ENCODE assay signal across 30 cellular contexts in genomic region chr2:284896-285492, GRCh38. TPM values are rescaled to one million over a fixed set of nuclear protein-coding genes. Genes with fewer than 3 reads are reported as not detected.
DNase-seq lines count a peak whose midpoint lies in the region; ATAC-seq, FAIRE-seq and TF ChIP-seq lines count a peak whose summit lies in the region.
"Had no signal": no experiment of that assay in that cellular context is flagged by ENCODE, and none has a peak within 500 bp of the region (broad histone marks: within the 10 kb centered on the region; RNA-seq: fewer than 3 reads in every experiment).

No MANE protein-coding gene starts in this region.

- no peak overlapping the region for H3K4me2 ChIP-seq in HepG2 (ENCODE audit: low read depth, low read length)
- peak overlapping the region; percentile 35 for H3K4me2 ChIP-seq in astrocyte (ENCODE audit: low read length)
- H3K4me2 ChIP-seq: A549, BLaER1 had no signal

- peaks cover 3 to 16% of the 10 kb centered on the region in 2 experiments for H3K27me3 ChIP-seq in HepG2 (ENCODE audit: control insufficient read depth in 1 of 2, insufficient read depth in 2 of 2, low read length in 2 of 2)
- H3K27me3 ChIP-seq in right lobe of liver: peaks cover 0 to 8% of the 10 kb centered on the region in 2 donors
- peaks cover 8% of the 10 kb centered on the region for H3K27me3 ChIP-seq in astrocyte (ENCODE audit: insufficient read depth, low read length)
- peaks cover 0 to 7% of the 10 kb centered on the region in 2 donors for H3K27me3 ChIP-seq in small intestine (ENCODE audit: control insufficient read depth in 2 of 2, insufficient read depth in 2 of 2, low read length in 2 of 2)

- in situ Hi-C loops in HepG2 (cut with HindIII; ENCODE audit: extremely low pct_ligation_motif_present, low pct_unique_long_range_greater_than_20kb): loop anchor here (5.0 kb wide), 1 partner anchor 38 kb away; no protein-coding TSS in a partner anchor

- no peak for FAIRE-seq in HepG2 (lab: Jason Lieb, UNC)
- no peak for FAIRE-seq in astrocyte (lab: Jason Lieb, UNC)
- FAIRE-seq in small intestine (lab: Jason Lieb, UNC): no peak
- FAIRE-seq: A549, K562, keratinocyte had no signal

- H3K4me1 ChIP-seq in HepG2 (ENCODE audit: insufficient read depth, low read length) (peaks cover 10% of the 10 kb centered on the region), right lobe of liver (peaks cover 0 to 24% (median 3%) of the 10 kb centered on the region in 4 donors), astrocyte (ENCODE audit: insufficient read depth, low read length) (peaks cover 29% of the 10 kb centered on the region), small intestine (ENCODE audit: control insufficient read depth in 2 of 2, insufficient read depth in 1 of 2, low read depth in 1 of 2, low read length in 1 of 2) (peaks cover 2 to 3% of the 10 kb centered on the region in 2 donors)

- ATAC-seq in HepG2: no peak
- no peak for ATAC-seq in right lobe of liver
- ATAC-seq in left colon: peak; percentile 49
- ATAC-seq in GM21825 (IDR thresholded peaks at IDR 0.05; ENCODE audit: unreplicated experiment): no peak
- no peak for ATAC-seq in GM18909 (IDR thresholded peaks at IDR 0.05; ENCODE audit: poor library complexity, unreplicated experiment)
- ATAC-seq: A549; activated CD4-positive, alpha-beta T cell treated with anti-CD3 and anti-CD28 coated beads for 36 hours; gastrocnemius medialis; K562; stimulated activated naive CD8-positive, alpha-beta T cell treated with anti-CD3 and anti-CD28 coated beads, Interleukin-15, amount 100 ng/mL, for 72 hours; T-cell had no signal

- H2AFZ ChIP-seq in HepG2 (ENCODE audit: low read length) (no peak overlapping the region), astrocyte (ENCODE audit: low read depth, low read length) (no peak overlapping the region)

- DNase-seq in HepG2 (ENCODE audit: low spot score): no peak
- DNase-seq in right lobe of liver: no peak
- peak; percentile 30 for DNase-seq in astrocyte (ENCODE audit: low read depth)
- DNase-seq in left colon: no peak
- DNase-seq in small intestine: no peak
- DNase-seq in NCI-H2171 (lab: John Stamatoyannopoulos, UW): no peak
- DNase-seq: activated CD4-positive, alpha-beta T cell treated with anti-CD3 and anti-CD28 coated beads for 36 hours; activated T-cell treated with anti-CD3 and anti-CD28 coated beads, Interleukin-2, amount 50 U/mL, for 48 hours; Caco-2; effector CD8-positive, alpha-beta T cell; erythroblast; gastrocnemius medialis; hypothalamus; NCI-H146; NCI-H2171 treated with DMSO at 0.1 percent for 48 hours; NCI-H526 treated with DMSO at 0.1 percent for 48 hours; SIG-M5; stimulated activated CD4-positive, alpha-beta T cell treated with anti-CD3 and anti-CD28 coated beads, Interleukin-12 subunit alpha, Interleukin-12 subunit beta, amount 100 ng/mL, for 4 hours; stimulated activated naive CD8-positive, alpha-beta T cell treated with anti-CD3 and anti-CD28 coated beads, Interleukin-15, amount 100 ng/mL, for 72 hours; T-cell; transverse colon had no signal

- H3K36me3 Mint-ChIP-seq in astrocyte (ENCODE audit: low read depth, unreplicated experiment): peaks cover 9% of the 10 kb centered on the region

- no TSS peak for BruUV-seq in HepG2 (replicated peaks; lab: Mats Ljungman, UMichigan)

- no peak overlapping the region for H3K4me3 ChIP-seq in HepG2 (replicated peaks in 1 of 3; ENCODE audit: insufficient read depth in 1 of 3, low read depth in 2 of 3, low read length in 3 of 3)
- no peak overlapping the region for H3K4me3 ChIP-seq in right lobe of liver
- H3K4me3 ChIP-seq in astrocyte (ENCODE audit: insufficient read depth, low read depth, low read length): no peak overlapping the region
- no peak overlapping the region for H3K4me3 ChIP-seq in small intestine (ENCODE audit: low read depth in 1 of 2, low read length in 2 of 2)
- H3K4me3 ChIP-seq: A549, BLaER1, gastrocnemius medialis, K562, right atrium auricular region, transverse colon had no signal

- TF ChIP-seq POLR2A in HepG2 (IDR thresholded peaks at IDR 0.05; ENCODE audit: insufficient read depth in 1 of 2, low read depth in 2 of 2, low read length in 2 of 2) (0 out of 4 replicates have a peak, but pooled peaks of 1 of the 2 experiments have one; percentile 10), right lobe of liver (IDR thresholded peaks at IDR 0.05) (no peak)

- H3K27ac ChIP-seq in HepG2 (ENCODE audit: extremely low read length, insufficient read depth, low read length): no peak overlapping the region
- H3K27ac ChIP-seq in right lobe of liver: no peak overlapping the region
- peak overlapping the region; percentile 53 for H3K27ac ChIP-seq in astrocyte (ENCODE audit: low read depth, low read length)
- H3K27ac ChIP-seq in small intestine (ENCODE audit: low read depth in 1 of 2, low read length in 1 of 2): no peak overlapping the region
- H3K27ac ChIP-seq: A549, BLaER1, gastrocnemius medialis, right atrium auricular region, transverse colon had no signal

- TF ChIP-seq EP300 in HepG2 (IDR thresholded peaks at IDR 0.05; ENCODE audit: low read depth in 2 of 2, low read length in 2 of 2): no peak
- TF ChIP-seq EP300 in HepG2 (CRISPR knock-in tag; IDR thresholded peaks at IDR 0.05; ENCODE audit: borderline replicate concordance): no peak

- CTCF ChIA-PET in HepG2 (lab: Yijun Ruan, JAX; ENCODE audit: low intra/inter-chr PET ratio, low total read pairs): no interaction called here

- H3K4me1 Mint-ChIP-seq in astrocyte (ENCODE audit: low read depth, unreplicated experiment): peaks cover 21% of the 10 kb centered on the region

- no peak for TF ChIP-seq RAD21 in HepG2 (CRISPR knock-in tag; IDR thresholded peaks at IDR 0.05)

- POLR2A ChIA-PET in HepG2 (lab: Yijun Ruan, JAX): interaction anchor here (1.0 to 1.9 kb wide), 3 partner anchors 8 to 110 kb away, joined by 3 to 7 read pairs (median 3); no protein-coding TSS in a partner anchor

- H3K9me3 ChIP-seq in HepG2 (ENCODE audit: low read length) (no peaks in the 10 kb centered on the region), right lobe of liver (no peaks in the 10 kb centered on the region), astrocyte (ENCODE audit: insufficient read depth, low read depth, low read length) (no peaks in the 10 kb centered on the region), small intestine (ENCODE audit: control insufficient read depth, low read depth) (no peaks in the 10 kb centered on the region)
- H3K9me3 ChIP-seq: A549, BLaER1, Caco-2, gastrocnemius medialis, right atrium auricular region, transverse colon had no signal

- WGBS in HepG2 (ENCODE audit: low lambda C conversion rate): 82% methylated on average over 13 of the region's 13 CpGs
- WGBS in right lobe of liver (ENCODE audit: insufficient coverage, low coverage, low lambda C conversion rate, missing lambda C conversion rate): 52% methylated on average over 12 of the region's 13 CpGs
- WGBS in small intestine, 3 donors: 39 to 57% (median 50%) methylated on average over 13 of the region's 13 CpGs

- no peak overlapping the region for H3K9ac ChIP-seq in HepG2 (ENCODE audit: insufficient read depth, low read depth, low read length)
- H3K9ac ChIP-seq in astrocyte (ENCODE audit: low read length): peak overlapping the region; percentile 44
- H3K9ac ChIP-seq: BLaER1 had no signal

- peaks cover 6% of the 10 kb centered on the region for H3K27me3 Mint-ChIP-seq in astrocyte (ENCODE audit: low read depth, unreplicated experiment)

- no peak overlapping the region for H3K4me3 Mint-ChIP-seq in astrocyte (ENCODE audit: unreplicated experiment)
- H3K4me3 Mint-ChIP-seq: activated CD4-positive, alpha-beta T cell treated with anti-CD3 and anti-CD28 coated beads for 36 hours; stimulated activated naive CD8-positive, alpha-beta T cell treated with anti-CD3 and anti-CD28 coated beads, Interleukin-15, amount 100 ng/mL, for 72 hours had no signal

- H3K36me3 ChIP-seq in HepG2 (replicated peaks in 1 of 2; ENCODE audit: control insufficient read depth in 1 of 2, insufficient read depth in 2 of 2, low read length in 2 of 2) (peaks cover 10 to 16% of the 10 kb centered on the region in 2 experiments), right lobe of liver (peaks cover 0 to 8% (median 1%) of the 10 kb centered on the region in 4 donors), astrocyte (ENCODE audit: insufficient read depth, low read length) (peaks cover 10% of the 10 kb centered on the region), small intestine (ENCODE audit: control insufficient read depth in 2 of 2, insufficient read depth in 2 of 2, low read length in 2 of 2) (peaks cover 3% of the 10 kb centered on the region in 2 donors)

- H3K79me2 ChIP-seq in HepG2 (ENCODE audit: insufficient read depth, low read length) (peaks cover 1% of the 10 kb centered on the region), astrocyte (ENCODE audit: insufficient read depth, low read length) (no peaks in the 10 kb centered on the region)

- H3K9me3 Mint-ChIP-seq in astrocyte (ENCODE audit: unreplicated experiment): no peaks in the 10 kb centered on the region
- H3K9me3 Mint-ChIP-seq: activated naive CD4-positive, alpha-beta T cell treated with anti-CD3 and anti-CD28 coated beads, Interleukin-2, amount 50 U/mL, for 24 hours; stimulated activated naive CD8-positive, alpha-beta T cell treated with anti-CD3 and anti-CD28 coated beads, Interleukin-15, amount 100 ng/mL, for 72 hours; T-cell had no signal

- H4K20me1 ChIP-seq in HepG2 (ENCODE audit: insufficient read depth, low read length): no peaks in the 10 kb centered on the region
- peaks cover 8% of the 10 kb centered on the region for H4K20me1 ChIP-seq in astrocyte (ENCODE audit: insufficient read depth, low read length)

- TF ChIP-seq CTCF in HepG2 (CRISPR knock-in tag; IDR thresholded peaks at IDR 0.05) (no peak), right lobe of liver (IDR thresholded peaks at IDR 0.05) (no peak), astrocyte (IDR thresholded peaks at IDR 0.05; ENCODE audit: insufficient read depth, low read depth, low read length) (no peak)

- intact Hi-C loops in HepG2 (cut with micrococcal nuclease; ENCODE audit: unreplicated experiment): no loop called here
- intact Hi-C loops in right lobe of liver (cut with DNase I): no loop called here
- intact Hi-C loops in left colon (cut with DNase I, micrococcal nuclease): no loop called here

- peak overlapping the region; percentile 13 for H3K27ac Mint-ChIP-seq in astrocyte (ENCODE audit: unreplicated experiment)
- H3K27ac Mint-ChIP-seq: activated CD4-positive, alpha-beta T cell treated with anti-CD3 and anti-CD28 coated beads for 36 hours; activated naive CD4-positive, alpha-beta T cell treated with anti-CD3 and anti-CD28 coated beads, Interleukin-2, amount 50 U/mL, for 24 hours; T-cell had no signal

RNA-seq across cellular contexts. Expression of gene ALKAL2, which starts 2.9 kb away (rescaled TPM):
- total RNA-seq in HepG2 (2016; rRNA removed; fragmentation: Illumina TruSeq; extraction: Trizol) (0.22 TPM in 1 of 2 replicates, not detected in the other), right lobe of liver (1 to 10 TPM in 4 of 6 experiments, under 1 TPM in 2; 0.49 to 2.9 (median 1.0) TPM), astrocyte (1.3 and 1.5 TPM in 2 replicates), left colon (1 to 10 TPM; 1.6 to 2.7 TPM)
- not detected in 2 replicates for total RNA-seq in HepG2 (2016; cell fraction: cytosol; rRNA removed; fragmentation: Illumina TruSeq; extraction: Trizol; ENCODE audit: low read depth)
- 0.22 TPM in 1 of 2 replicates, not detected in the other for total RNA-seq in HepG2 (2016; cell fraction: insoluble cytoplasmic fraction; rRNA removed; fragmentation: Illumina TruSeq; extraction: Trizol)
- 0.77 and 0.93 TPM in 2 replicates for total RNA-seq in HepG2 (2016; cell fraction: membrane; rRNA removed; fragmentation: Illumina TruSeq; extraction: Trizol)
- not detected in 2 replicates for total RNA-seq in HepG2 (2016; cell fraction: nucleus; rRNA removed; fragmentation: Illumina TruSeq; extraction: Trizol)
- polyA plus RNA-seq in HepG2 (2011; rRNA removed) (1.7 and 2.9 TPM in 2 replicates), small intestine (1 to 10 TPM in 2 of 3 donors, under 1 TPM in 1; 0.45 to 3.5 (median 2.5) TPM)
- polyA plus RNA-seq in HepG2 (2011; cell fraction: cytosol; rRNA removed): 0.89 and 1.5 TPM in 2 replicates
- polyA plus RNA-seq in HepG2 (2011; cell fraction: nucleus; rRNA removed): 0.82 and 1.1 TPM in 2 replicates
- 1.5 and 2.3 TPM in 2 replicates for polyA plus RNA-seq in HepG2 (2012)
- 0.12 and 0.19 TPM in 2 replicates for polyA plus RNA-seq in HepG2 (2016; cell fraction: cytosol; fragmentation: Illumina TruSeq; extraction: Trizol; ENCODE audit: low read depth)
- 0.35 TPM in 1 of 2 replicates, not detected in the other for polyA plus RNA-seq in HepG2 (2016; cell fraction: insoluble cytoplasmic fraction; fragmentation: Illumina TruSeq; extraction: Trizol; ENCODE audit: low read depth)
- polyA plus RNA-seq in HepG2 (2016; cell fraction: membrane; fragmentation: Illumina TruSeq; extraction: Trizol; ENCODE audit: low read depth): 0.22 and 0.45 TPM in 2 replicates
- polyA plus RNA-seq in HepG2 (2016; cell fraction: nucleus; fragmentation: Illumina TruSeq; extraction: Trizol; ENCODE audit: insufficient read depth, low read depth): 0.72 and 1.0 TPM in 2 replicates
- polyA minus RNA-seq in HepG2 (2011; rRNA and poly(A)+ RNA removed; ENCODE audit: low replicate concordance): not detected in 2 replicates
- polyA minus RNA-seq in HepG2 (2011; cell fraction: cytosol; rRNA and poly(A)+ RNA removed): 0.59 TPM in 1 of 2 replicates, not detected in the other
- 1.4 and 1.5 TPM in 2 replicates for polyA minus RNA-seq in HepG2 (2011; cell fraction: nucleus; rRNA and poly(A)+ RNA removed)
- total RNA-seq: activated CD4-positive, alpha-beta T cell treated with anti-CD3 and anti-CD28 coated beads for 36 hours; Caco-2; gastrocnemius medialis; K562; lung microvascular endothelial cell had no signal
- polyA plus RNA-seq: A549, K562, keratinocyte had no signal

RNA-seq across cellular contexts. Expression of gene ACP1, which starts 20.2 kb away (rescaled TPM):
- total RNA-seq in HepG2 (2016; rRNA removed; fragmentation: Illumina TruSeq; extraction: Trizol) (246 and 290 TPM in 2 replicates), right lobe of liver (10 to 100 TPM; 52.1 to 72.1 (median 60.3) TPM), astrocyte (99.1 and 114 TPM in 2 replicates), left colon (10 to 100 TPM; 74.3 to 91.1 TPM)
- 198 and 234 TPM in 2 replicates for total RNA-seq in HepG2 (2016; cell fraction: cytosol; rRNA removed; fragmentation: Illumina TruSeq; extraction: Trizol; ENCODE audit: low read depth)
- total RNA-seq in HepG2 (2016; cell fraction: insoluble cytoplasmic fraction; rRNA removed; fragmentation: Illumina TruSeq; extraction: Trizol): 252 and 306 TPM in 2 replicates
- 319 and 324 TPM in 2 replicates for total RNA-seq in HepG2 (2016; cell fraction: membrane; rRNA removed; fragmentation: Illumina TruSeq; extraction: Trizol)
- 159 and 173 TPM in 2 replicates for total RNA-seq in HepG2 (2016; cell fraction: nucleus; rRNA removed; fragmentation: Illumina TruSeq; extraction: Trizol)
- polyA plus RNA-seq in HepG2 (2011; rRNA removed) (280 and 348 TPM in 2 replicates), small intestine (100 to 1,000 TPM in 2 of 3 donors, 10 to 100 TPM in 1; 99.7 to 105 (median 102) TPM)
- 192 and 226 TPM in 2 replicates for polyA plus RNA-seq in HepG2 (2011; cell fraction: cytosol; rRNA removed)
- 139 and 154 TPM in 2 replicates for polyA plus RNA-seq in HepG2 (2011; cell fraction: nucleus; rRNA removed)
- 301 and 382 TPM in 2 replicates for polyA plus RNA-seq in HepG2 (2012)
- 328 and 393 TPM in 2 replicates for polyA plus RNA-seq in HepG2 (2016; cell fraction: cytosol; fragmentation: Illumina TruSeq; extraction: Trizol; ENCODE audit: low read depth)
- polyA plus RNA-seq in HepG2 (2016; cell fraction: insoluble cytoplasmic fraction; fragmentation: Illumina TruSeq; extraction: Trizol; ENCODE audit: low read depth): 381 and 406 TPM in 2 replicates
- polyA plus RNA-seq in HepG2 (2016; cell fraction: membrane; fragmentation: Illumina TruSeq; extraction: Trizol; ENCODE audit: low read depth): 353 and 372 TPM in 2 replicates
- 287 and 295 TPM in 2 replicates for polyA plus RNA-seq in HepG2 (2016; cell fraction: nucleus; fragmentation: Illumina TruSeq; extraction: Trizol; ENCODE audit: insufficient read depth, low read depth)
- 137 and 198 TPM in 2 replicates for polyA minus RNA-seq in HepG2 (2011; rRNA and poly(A)+ RNA removed; ENCODE audit: low replicate concordance)
- 154 and 160 TPM in 2 replicates for polyA minus RNA-seq in HepG2 (2011; cell fraction: cytosol; rRNA and poly(A)+ RNA removed)
- 316 and 328 TPM in 2 replicates for polyA minus RNA-seq in HepG2 (2011; cell fraction: nucleus; rRNA and poly(A)+ RNA removed)

RNA-seq across cellular contexts. Expression of gene SH3YL1, which starts 21.2 kb away (rescaled TPM):
- 8.8 and 13.0 TPM in 2 replicates for total RNA-seq in HepG2 (2016; rRNA removed; fragmentation: Illumina TruSeq; extraction: Trizol)
- total RNA-seq in HepG2 (2016; cell fraction: cytosol; rRNA removed; fragmentation: Illumina TruSeq; extraction: Trizol; ENCODE audit: low read depth): 4.1 and 4.9 TPM in 2 replicates
- total RNA-seq in HepG2 (2016; cell fraction: insoluble cytoplasmic fraction; rRNA removed; fragmentation: Illumina TruSeq; extraction: Trizol): 8.7 and 10.6 TPM in 2 replicates
- 6.5 and 8.7 TPM in 2 replicates for total RNA-seq in HepG2 (2016; cell fraction: membrane; rRNA removed; fragmentation: Illumina TruSeq; extraction: Trizol)
- total RNA-seq in HepG2 (2016; cell fraction: nucleus; rRNA removed; fragmentation: Illumina TruSeq; extraction: Trizol): 19.0 and 22.6 TPM in 2 replicates
- polyA plus RNA-seq in HepG2 (2011; rRNA removed): 38.1 and 48.2 TPM in 2 replicates
- polyA plus RNA-seq in HepG2 (2011; cell fraction: cytosol; rRNA removed): 22.1 and 28.8 TPM in 2 replicates
- polyA plus RNA-seq in HepG2 (2011; cell fraction: nucleus; rRNA removed): 105 and 110 TPM in 2 replicates
- polyA plus RNA-seq in HepG2 (2012): 34.7 and 61.3 TPM in 2 replicates
- polyA plus RNA-seq in HepG2 (2016; cell fraction: cytosol; fragmentation: Illumina TruSeq; extraction: Trizol; ENCODE audit: low read depth): 3.9 and 4.4 TPM in 2 replicates
- polyA plus RNA-seq in HepG2 (2016; cell fraction: insoluble cytoplasmic fraction; fragmentation: Illumina TruSeq; extraction: Trizol; ENCODE audit: low read depth): 12.2 TPM in 2 replicates
- 6.9 and 8.4 TPM in 2 replicates for polyA plus RNA-seq in HepG2 (2016; cell fraction: membrane; fragmentation: Illumina TruSeq; extraction: Trizol; ENCODE audit: low read depth)
- 34.5 and 42.6 TPM in 2 replicates for polyA plus RNA-seq in HepG2 (2016; cell fraction: nucleus; fragmentation: Illumina TruSeq; extraction: Trizol; ENCODE audit: insufficient read depth, low read depth)
- 8.2 and 18.1 TPM in 2 replicates for polyA minus RNA-seq in HepG2 (2011; rRNA and poly(A)+ RNA removed; ENCODE audit: low replicate concordance)
- polyA minus RNA-seq in HepG2 (2011; cell fraction: cytosol; rRNA and poly(A)+ RNA removed): 10.2 and 13.8 TPM in 2 replicates
- polyA minus RNA-seq in HepG2 (2011; cell fraction: nucleus; rRNA and poly(A)+ RNA removed): 143 and 147 TPM in 2 replicates
- 10 to 100 TPM in 2 of 6 experiments, 1 to 10 TPM in 4; 5.9 to 23.0 (median 8.7) TPM for total RNA-seq in right lobe of liver
- 23.0 and 27.3 TPM in 2 replicates for total RNA-seq in astrocyte
- 100 to 1,000 TPM in 1 of 2 donors, 10 to 100 TPM in 1; 79.7 to 122 TPM for total RNA-seq in left colon
- polyA plus RNA-seq in small intestine: 100 to 1,000 TPM in 2 of 3 donors, 10 to 100 TPM in 1; 75.5 to 111 (median 103) TPM
